In genomic region chr9:6356904-6357303, GRCh38 we compare ENCODE assay signal across 18 cellular contexts. TPM values are rescaled to one million over a fixed set of nuclear protein-coding genes. Genes with fewer than 3 reads are reported as not detected.
"Had no signal": no experiment of that assay in that cellular context is flagged by ENCODE, and none has a peak within 500 bp of the region (broad histone marks: within the 10 kb centered on the region; RNA-seq: fewer than 3 reads in every experiment).

No MANE protein-coding gene starts in this region.

- H3K27me3 ChIP-seq: pancreas, upper lobe of left lung had no signal

- H3K27ac ChIP-seq: dorsolateral prefrontal cortex, heart right ventricle, pancreas, thoracic aorta, upper lobe of left lung had no signal

- H3K4me3 ChIP-seq: dorsolateral prefrontal cortex, heart right ventricle, pancreas, thoracic aorta, upper lobe of left lung had no signal

- DNase-seq: activated B cell treated with CpG ODN at 0.5 μM for 24 hours; activated CD4-positive, alpha-beta memory T cell treated with anti-CD3 and anti-CD28 coated beads for 36 hours; activated CD4-positive, alpha-beta T cell treated with anti-CD3 and anti-CD28 coated beads for 4 hours; activated naive CD8-positive, alpha-beta T cell treated with anti-CD3 and anti-CD28 coated beads for 36 hours; activated T-cell treated with anti-CD3 and anti-CD28 coated beads for 4 hours; amniotic stem cell; central memory CD4-positive, alpha-beta T cell; dorsolateral prefrontal cortex; heart right ventricle; mesendoderm; naive thymus-derived CD8-positive, alpha-beta T cell; pancreas; stimulated activated naive B cell treated with anti-CD40 and anti-IgM and Interleukin-4, amounts not matched to agents 10 μg/mL and 1 μg/mL and 100 μg/mL, for 72 hours; upper lobe of left lung had no signal

- ATAC-seq: heart right ventricle; naive thymus-derived CD8-positive, alpha-beta T cell; pancreas; stimulated activated naive B cell treated with anti-CD40 and anti-IgM and Interleukin-4, amounts not matched to agents 10 μg/mL and 1 μg/mL and 100 μg/mL, for 72 hours had no signal

- H3K9me3 ChIP-seq: heart right ventricle, pancreas, thoracic aorta, upper lobe of left lung had no signal

- H3K4me1 ChIP-seq: heart right ventricle, pancreas, upper lobe of left lung had no signal

- H3K36me3 ChIP-seq: heart right ventricle, pancreas, thoracic aorta, upper lobe of left lung had no signal

RNA-seq across cellular contexts. Expression of gene TPD52L3, which starts 28.7 kb away (rescaled TPM):
- total RNA-seq: activated B cell treated with CpG ODN at 0.5 μM for 24 hours; activated CD4-positive, alpha-beta memory T cell treated with anti-CD3 and anti-CD28 coated beads for 36 hours; activated naive CD8-positive, alpha-beta T cell treated with anti-CD3 and anti-CD28 coated beads for 36 hours; activated T-helper 1 cell treated with anti-CD3 and anti-CD28 coated beads, Interleukin-12 subunit alpha, Interleukin-12 subunit beta, Interleukin-2, Interleukin-4 antibody, amounts not matched to agents 30 ng/mL and 10 ng/mL and 1 ng/mL, durations not matched to agents 14 hours and 24 hours and 36 hours; dorsolateral prefrontal cortex; epithelial cell of proximal tubule; heart right ventricle; lower leg skin; naive thymus-derived CD8-positive, alpha-beta T cell; pancreas; upper lobe of left lung had no signal
- polyA plus RNA-seq: heart right ventricle; naive thymus-derived CD8-positive, alpha-beta T cell; pancreas had no signal
